Comparison of ENCODE assay signal across 13 cellular contexts in genomic region chr7:106618480-106618879, GRCh38. TPM values are rescaled to one million over a fixed set of nuclear protein-coding genes. Genes with fewer than 3 reads are reported as not detected.
DNase-seq lines count a peak whose midpoint lies in the region; ATAC-seq and TF ChIP-seq lines count a peak whose summit lies in the region.
"Had no signal": no experiment of that assay in that cellular context is flagged by ENCODE, and none has a peak within 500 bp of the region (broad histone marks: within the 10 kb centered on the region; RNA-seq: fewer than 3 reads in every experiment).

No MANE protein-coding gene starts in this region.

- H3K9me3 Mint-ChIP-seq in chondrocyte (ENCODE audit: low read depth): peaks cover 8% of the 10 kb centered on the region
- peaks cover 7 to 16% of the 10 kb centered on the region in 2 donors for H3K9me3 Mint-ChIP-seq in stimulated activated naive B cell treated with anti-CD40 and anti-IgM and Interleukin-4, amounts not matched to agents 10 μg/mL and 1 μg/mL and 100 μg/mL, for 72 hours

- no peak overlapping the region for H2BK120ac ChIP-seq in mesenchymal stem cell (ENCODE audit: low read depth, low read length)

- peak; percentile 58 for DNase-seq in DMS 273 (lab: John Stamatoyannopoulos, UW; ENCODE audit: unreplicated experiment)
- DNase-seq in NCI-H2227 treated with DMSO at 0.1 percent for 48 hours (lab: John Stamatoyannopoulos, UW): peak; percentile 63
- DNase-seq in chondrocyte (ENCODE audit: low spot score): no peak
- DNase-seq in mesenchymal stem cell: peak; percentile 43
- no peak for DNase-seq in activated CD8-positive, alpha-beta memory T cell treated with anti-CD3 and anti-CD28 coated beads, Interleukin-2, amount 50 U/mL, for 4 hours
- no peak for DNase-seq in stimulated activated naive B cell treated with anti-CD40 and anti-IgM and Interleukin-4, amounts not matched to agents 10 μg/mL and 1 μg/mL and 100 μg/mL, for 72 hours
- DNase-seq in T-helper 9 cell: no peak
- DNase-seq: midbrain, NCI-H1048, OCI-M1, ovary had no signal

- no peak overlapping the region for H2BK12ac ChIP-seq in mesenchymal stem cell (ENCODE audit: low read length in 2 of 2)

- H3K14ac ChIP-seq in mesenchymal stem cell (ENCODE audit: low read length in 2 of 2): no peak overlapping the region

- H3K4me2 ChIP-seq in mesenchymal stem cell (ENCODE audit: low read length, poor library complexity, severe bottlenecking): no peak overlapping the region

- no peak overlapping the region for H3K4me3 ChIP-seq in mesenchymal stem cell (ENCODE audit: insufficient read depth in 1 of 2, low read depth in 1 of 2, low read length in 2 of 2)
- H3K4me3 ChIP-seq: ovary had no signal

- H3K23ac ChIP-seq in mesenchymal stem cell (ENCODE audit: low read length in 2 of 2): no peak overlapping the region

- no peak overlapping the region for H3K4me3 Mint-ChIP-seq in chondrocyte (ENCODE audit: unreplicated experiment)
- H3K4me3 Mint-ChIP-seq in stimulated activated naive B cell treated with anti-CD40 and anti-IgM and Interleukin-4, amounts not matched to agents 10 μg/mL and 1 μg/mL and 100 μg/mL, for 72 hours: no peak overlapping the region

- H3K4me1 Mint-ChIP-seq in chondrocyte (ENCODE audit: low read depth): peaks cover 62% of the 10 kb centered on the region
- H3K4me1 Mint-ChIP-seq in stimulated activated naive B cell treated with anti-CD40 and anti-IgM and Interleukin-4, amounts not matched to agents 10 μg/mL and 1 μg/mL and 100 μg/mL, for 72 hours: no peaks in the 10 kb centered on the region

- H2BK5ac ChIP-seq in mesenchymal stem cell (ENCODE audit: low read depth, low read length, poor library complexity, severe bottlenecking): no peak overlapping the region

- no peak overlapping the region for H3K9ac ChIP-seq in mesenchymal stem cell (ENCODE audit: low read length)

- no peaks in the 10 kb centered on the region for H3K79me1 ChIP-seq in mesenchymal stem cell (replicated peaks; ENCODE audit: low read length, poor library complexity, severe bottlenecking)

- no peak overlapping the region for H3K27ac ChIP-seq in mesenchymal stem cell (ENCODE audit: low read length, poor library complexity, severe bottlenecking)
- H3K27ac ChIP-seq: ovary had no signal

- no peaks in the 10 kb centered on the region for H3K4me1 ChIP-seq in mesenchymal stem cell (ENCODE audit: control insufficient read depth, insufficient read depth, low read depth, low read length)

- H2AFZ ChIP-seq in mesenchymal stem cell (ENCODE audit: low read depth, low read length): no peak overlapping the region

- H3K36me3 Mint-ChIP-seq in chondrocyte (ENCODE audit: low read depth): peaks cover 4% of the 10 kb centered on the region
- H3K36me3 Mint-ChIP-seq in stimulated activated naive B cell treated with anti-CD40 and anti-IgM and Interleukin-4, amounts not matched to agents 10 μg/mL and 1 μg/mL and 100 μg/mL, for 72 hours: no peaks in the 10 kb centered on the region

- ATAC-seq in GM18868 (IDR thresholded peaks at IDR 0.05; ENCODE audit: unreplicated experiment): no peak
- ATAC-seq in stimulated activated naive B cell treated with anti-CD40 and anti-IgM and Interleukin-4, amounts not matched to agents 10 μg/mL and 1 μg/mL and 100 μg/mL, for 72 hours (replicated peaks): no peak
- ATAC-seq: activated naive CD4-positive, alpha-beta T cell treated with anti-CD3 and anti-CD28 coated beads, Interleukin-2, amount 50 U/mL, for 72 hours had no signal

- no peak overlapping the region for H4K8ac ChIP-seq in mesenchymal stem cell (ENCODE audit: low read length)

- no peaks in the 10 kb centered on the region for H3K36me3 ChIP-seq in mesenchymal stem cell (ENCODE audit: control insufficient read depth in 1 of 2, insufficient read depth in 2 of 2, low read depth in 1 of 2, low read length in 2 of 2)
- H3K36me3 ChIP-seq: ovary had no signal

- H3K9me3 ChIP-seq in mesenchymal stem cell (ENCODE audit: control insufficient read depth, low read length): peaks cover 12% of the 10 kb centered on the region
- H3K9me3 ChIP-seq: ovary had no signal

- H3K27ac Mint-ChIP-seq in chondrocyte (ENCODE audit: unreplicated experiment): peak overlapping the region; percentile 15
- no peak overlapping the region for H3K27ac Mint-ChIP-seq in stimulated activated naive B cell treated with anti-CD40 and anti-IgM and Interleukin-4, amounts not matched to agents 10 μg/mL and 1 μg/mL and 100 μg/mL, for 72 hours
- H3K27ac Mint-ChIP-seq: activated naive CD4-positive, alpha-beta T cell treated with anti-CD3 and anti-CD28 coated beads, Interleukin-2, amount 50 U/mL, for 72 hours had no signal

- no peak overlapping the region for H2BK15ac ChIP-seq in mesenchymal stem cell (ENCODE audit: low read depth, poor library complexity, severe bottlenecking)

- no peaks in the 10 kb centered on the region for H3K27me3 Mint-ChIP-seq in chondrocyte (ENCODE audit: low read depth)
- H3K27me3 Mint-ChIP-seq in stimulated activated naive B cell treated with anti-CD40 and anti-IgM and Interleukin-4, amounts not matched to agents 10 μg/mL and 1 μg/mL and 100 μg/mL, for 72 hours: peaks cover 5 to 11% of the 10 kb centered on the region in 2 donors

- H3K4ac ChIP-seq in mesenchymal stem cell (ENCODE audit: low read depth in 1 of 2, low read length in 2 of 2): no peak overlapping the region

- no peak for TF ChIP-seq CTCF in chondrocyte (IDR thresholded peaks at IDR 0.05)

- H2AK5ac ChIP-seq in mesenchymal stem cell (ENCODE audit: low read length, severe bottlenecking): no peak overlapping the region

- no peak overlapping the region for H3K18ac ChIP-seq in mesenchymal stem cell (ENCODE audit: low read depth in 1 of 2, low read length in 2 of 2)

- no peak overlapping the region for H4K91ac ChIP-seq in mesenchymal stem cell (ENCODE audit: low read length)

- WGBS in mesenchymal stem cell: no CpG with 5 or more reads among the region's 1 CpG

- H3K27me3 ChIP-seq in mesenchymal stem cell (ENCODE audit: control insufficient read depth in 1 of 2, insufficient read depth in 1 of 2, low read length in 2 of 2): no peaks in the 10 kb centered on the region
- H3K27me3 ChIP-seq: ovary had no signal

RNA-seq across cellular contexts. Expression of gene CCDC71L, which starts 42.5 kb away (rescaled TPM):
- 22.0 to 24.5 TPM (median 23.1 TPM) in 3 replicates for total RNA-seq in chondrocyte
- 24.1 TPM for polyA plus RNA-seq in mesenchymal stem cell (2013, experiment 1 of 2)
- polyA plus RNA-seq in mesenchymal stem cell (2013, experiment 2 of 2): 29.2 TPM

Comparison
In these comparisons a context has a peak if more than half of its experiments do, and no peak if none do; other contexts are left out.
1. DNase-seq: peak in DMS 273 (single experiment), NCI-H2227 treated with DMSO at 0.1 percent for 48 hours (single experiment) and mesenchymal stem cell (single experiment); none in chondrocyte (single experiment), activated CD8-positive, alpha-beta memory T cell treated with anti-CD3 and anti-CD28 coated beads, Interleukin-2, amount 50 U/mL, for 4 hours (single experiment), stimulated activated naive B cell treated with anti-CD40 and anti-IgM and Interleukin-4, amounts not matched to agents 10 μg/mL and 1 μg/mL and 100 μg/mL, for 72 hours (single experiment) and T-helper 9 cell (single experiment).